20 cellular contexts compared by ENCODE assay signal in the genomic region with DNA sequence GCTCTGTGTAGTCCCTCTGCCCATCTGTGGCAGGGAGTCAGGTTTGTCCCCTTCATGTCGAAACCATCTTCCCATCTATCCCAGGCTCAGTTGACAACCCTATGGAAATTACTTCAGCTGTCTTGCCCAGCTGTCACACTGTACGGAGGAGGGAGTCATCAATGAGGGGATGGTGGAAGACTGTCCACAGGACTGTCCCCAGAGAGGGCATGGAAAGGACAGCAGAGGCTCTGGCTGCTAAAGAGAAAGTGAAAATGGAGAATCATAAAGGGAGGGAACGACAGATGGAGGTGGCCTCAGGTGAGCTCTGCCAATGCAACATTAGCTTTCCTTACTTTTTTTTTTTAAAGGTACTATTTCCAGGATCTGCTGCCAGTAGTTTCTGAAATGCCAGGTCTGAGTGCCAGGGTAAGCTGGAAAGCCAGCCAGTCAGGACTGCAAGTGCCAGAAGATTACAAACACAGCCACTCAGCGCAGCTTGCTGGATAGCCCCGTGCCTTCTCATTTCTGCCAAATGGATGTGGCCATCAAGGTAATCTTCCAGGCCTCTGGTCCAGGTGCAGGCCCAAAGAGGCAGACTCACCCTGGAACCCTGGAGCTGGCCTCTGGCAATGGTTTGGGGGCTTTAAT.
DNase-seq lines count a peak whose midpoint lies in the region; ATAC-seq, FAIRE-seq and TF ChIP-seq lines count a peak whose summit lies in the region.
"Had no signal": no experiment of that assay in that cellular context is flagged by ENCODE, and none has a peak within 500 bp of the region (broad histone marks: within the 10 kb centered on the region; RNA-seq: fewer than 3 reads in every experiment).

No MANE protein-coding gene starts in this region.

- TF ChIP-seq CTCF in foreskin keratinocyte (conservative IDR thresholded peaks at IDR 0.05) (no peak), nephron (IDR thresholded peaks at IDR 0.05; ENCODE audit: unreplicated experiment in 3 of 3) (no peak), CD14-positive monocyte (IDR thresholded peaks at IDR 0.05) (no peak)

- peaks cover 17% of the 10 kb centered on the region for H3K4me1 Mint-ChIP-seq in nephron
- H3K4me1 Mint-ChIP-seq in CD14-positive monocyte: no peaks in the 10 kb centered on the region
- H3K4me1 Mint-ChIP-seq: activated CD4-positive, alpha-beta T cell treated with anti-CD3 and anti-CD28 coated beads, Interleukin-2, amount 10 ng/mL, durations not matched to agents 7 days and 5 days; naive thymus-derived CD4-positive, alpha-beta T cell; stimulated activated naive CD8-positive, alpha-beta T cell treated with anti-CD3 and anti-CD28 coated beads, Interleukin-15, amount 100 ng/mL, for 72 hours had no signal

- peak; percentile 27 for ATAC-seq in foreskin keratinocyte
- no peak for ATAC-seq in HG02571 (IDR thresholded peaks at IDR 0.05; ENCODE audit: unreplicated experiment)
- no peak for ATAC-seq in GM21390 (IDR thresholded peaks at IDR 0.05; ENCODE audit: unreplicated experiment)
- ATAC-seq: gastroesophageal sphincter; HCT116; naive thymus-derived CD4-positive, alpha-beta T cell; stimulated activated naive CD8-positive, alpha-beta T cell treated with anti-CD3 and anti-CD28 coated beads, Interleukin-15, amount 100 ng/mL, for 72 hours had no signal

- H3K4me1 ChIP-seq in foreskin keratinocyte: no peaks in the 10 kb centered on the region
- H3K4me1 ChIP-seq: colonic mucosa, lower lobe of right lung had no signal

- peak overlapping the region in 2 of 3 experiments; percentile 25 to 33 for H3K27ac Mint-ChIP-seq in nephron
- peak overlapping the region in 1 of 7 donors; percentile 72 for H3K27ac Mint-ChIP-seq in CD14-positive monocyte
- H3K27ac Mint-ChIP-seq: activated CD4-positive, alpha-beta T cell treated with anti-CD3 and anti-CD28 coated beads, Interleukin-2, amount 10 ng/mL, durations not matched to agents 7 days and 5 days had no signal

- H3K4me3 Mint-ChIP-seq in nephron: no peak overlapping the region
- H3K4me3 Mint-ChIP-seq in CD14-positive monocyte: no peak overlapping the region
- H3K4me3 Mint-ChIP-seq: activated CD4-positive, alpha-beta T cell treated with anti-CD3 and anti-CD28 coated beads, Interleukin-2, amount 10 ng/mL, durations not matched to agents 7 days and 5 days; naive thymus-derived CD4-positive, alpha-beta T cell; stimulated activated naive CD8-positive, alpha-beta T cell treated with anti-CD3 and anti-CD28 coated beads, Interleukin-15, amount 100 ng/mL, for 72 hours had no signal

- H3K27ac ChIP-seq in foreskin keratinocyte: no peak overlapping the region
- H3K27ac ChIP-seq: colonic mucosa, gastroesophageal sphincter, lower lobe of right lung, SK-N-MC had no signal

- DNase-seq in DMS 273 (lab: John Stamatoyannopoulos, UW; ENCODE audit: unreplicated experiment) (peak; percentile 81), NCI-H2171 treated with DMSO at 0.1 percent for 48 hours (lab: John Stamatoyannopoulos, UW) (peak; percentile 95), foreskin keratinocyte (no peak), CD14-positive monocyte (ENCODE audit: low spot score) (no peak), GM19239 (ENCODE audit: insufficient read length, low spot score) (no peak)
- DNase-seq: activated CD4-positive, alpha-beta T cell treated with anti-CD3 and anti-CD28 coated beads, Interleukin-2, amount 10 ng/mL, durations not matched to agents 7 days and 5 days; activated naive CD4-positive, alpha-beta T cell; colonic mucosa; DMS53; lower lobe of right lung; naive thymus-derived CD4-positive, alpha-beta T cell; NCI-H1436; NCI-H510A treated with DMSO at 0.1 percent for 48 hours; stimulated activated naive CD8-positive, alpha-beta T cell treated with anti-CD3 and anti-CD28 coated beads, Interleukin-15, amount 100 ng/mL, for 72 hours had no signal

- no peaks in the 10 kb centered on the region for H3K27me3 ChIP-seq in foreskin keratinocyte
- H3K27me3 ChIP-seq: colonic mucosa, gastroesophageal sphincter had no signal

- H3K36me3 Mint-ChIP-seq in nephron (ENCODE audit: low read depth) (no peaks in the 10 kb centered on the region), CD14-positive monocyte (no peaks in the 10 kb centered on the region)

- FAIRE-seq in GM19239 (lab: Jason Lieb, UNC): no peak

- intact Hi-C loops in CD14-positive monocyte (cut with micrococcal nuclease): no loop called here

- H3K9me3 Mint-ChIP-seq in nephron (no peaks in the 10 kb centered on the region), CD14-positive monocyte (peaks cover 0 to 1% (median 0%) of the 10 kb centered on the region in 7 donors)
- H3K9me3 Mint-ChIP-seq: stimulated activated naive CD8-positive, alpha-beta T cell treated with anti-CD3 and anti-CD28 coated beads, Interleukin-15, amount 100 ng/mL, for 72 hours had no signal

- H3K27me3 Mint-ChIP-seq in nephron (ENCODE audit: low read depth): peaks cover 8% of the 10 kb centered on the region
- H3K27me3 Mint-ChIP-seq in CD14-positive monocyte (ENCODE audit: low read depth in 3 of 3): peaks cover 0 to 12% (median 1%) of the 10 kb centered on the region in 3 donors
- H3K27me3 Mint-ChIP-seq: stimulated activated naive CD8-positive, alpha-beta T cell treated with anti-CD3 and anti-CD28 coated beads, Interleukin-15, amount 100 ng/mL, for 72 hours had no signal

Comparison
In these comparisons a context has a peak if more than half of its experiments do, and no peak if none do; other contexts are left out.
1. DNase-seq: peak in DMS 273 (single experiment) and NCI-H2171 treated with DMSO at 0.1 percent for 48 hours (single experiment); none in foreskin keratinocyte (0 of 2), CD14-positive monocyte (single experiment) and GM19239 (single experiment).